ENCODE assay signal across 12 cellular contexts in genomic region chr6:35729722-35730121, GRCh38. TPM values are rescaled to one million over a fixed set of nuclear protein-coding genes. Genes with fewer than 3 reads are reported as not detected.
A peak's percentile ranks its signal among the peaks of the same experiment; 100 is the strongest.
DNase-seq lines count a peak whose midpoint lies in the region; ATAC-seq and TF ChIP-seq lines count a peak whose summit lies in the region.
"Had no signal": no experiment of that assay in that cellular context is flagged by ENCODE, and none has a peak within 500 bp of the region (broad histone marks: within the 10 kb centered on the region; RNA-seq: fewer than 3 reads in every experiment).

No MANE protein-coding gene starts in this region.

- peak overlapping the region; percentile 55 for H3K4me3 Mint-ChIP-seq in T-helper 2 cell treated with Interferon-gamma antibody and Interleukin-4, amounts not matched to agents 5 μg/mL and 100 μg/mL, for 36 hours

- H3K36me3 ChIP-seq in adrenal gland (replicated peaks in 1 of 2): no peaks in the 10 kb centered on the region
- no peaks in the 10 kb centered on the region for H3K36me3 ChIP-seq in lung (ENCODE audit: control insufficient read depth in 2 of 2, insufficient read depth in 2 of 2, low read length in 2 of 2)

- TF ChIP-seq CTCF in adrenal gland (IDR thresholded peaks at IDR 0.05) (no peak), lung (IDR thresholded peaks at IDR 0.05; ENCODE audit: control extremely low read depth, extremely low read depth) (no peak)

- 41 to 70% (median 54%) methylated on average over 2 of the region's 2 CpGs for WGBS in adrenal gland, 4 donors
- 43 to 48% methylated on average over 2 of the region's 2 CpGs for WGBS in lung, 2 donors

- peak overlapping the region in 4 of 5 donors; percentile 98 to 100 (median 98) for H3K27ac ChIP-seq in adrenal gland
- peak overlapping the region; percentile 91 to 97 for H3K27ac ChIP-seq in lung (ENCODE audit: low read depth in 1 of 2, low read length in 1 of 2)

- H3K9me3 Mint-ChIP-seq in T-helper 2 cell treated with Interferon-gamma antibody and Interleukin-4, amounts not matched to agents 5 μg/mL and 100 μg/mL, for 36 hours: no peaks in the 10 kb centered on the region

- ATAC-seq in lung (ENCODE audit: insufficient read depth, low FRiP score): no peak

- intact Hi-C loops in adrenal gland (cut with DNase I): loop anchor here (5.0 to 10.0 kb wide), 3 partner anchors 42 to 132 kb away; partner anchors contain the start of gene FKBP5 (in 1 of the 2)

- no peak for DNase-seq in T-helper 2 cell treated with Interferon-gamma antibody and Interleukin-4, amounts not matched to agents 5 μg/mL and 100 μg/mL, for 36 hours (ENCODE audit: low spot score)
- DNase-seq in T-helper 2 cell: no peak
- no peak for DNase-seq in adrenal gland
- DNase-seq in lung (ENCODE audit: low spot score): no peak
- peak; percentile 44 for DNase-seq in superior temporal gyrus (ENCODE audit: extremely low spot score)
- DNase-seq in putamen (ENCODE audit: low spot score): no peak
- DNase-seq in AG08395 (ENCODE audit: low spot score): no peak
- no peak for DNase-seq in cerebellum (ENCODE audit: low spot score)
- DNase-seq: activated CD4-positive, alpha-beta T cell treated with anti-CD3 and anti-CD28 coated beads for 4 hours had no signal

- H3K9me3 ChIP-seq in adrenal gland (replicated peaks in 1 of 3) (no peaks in the 10 kb centered on the region), lung (ENCODE audit: control insufficient read depth in 2 of 2, insufficient read depth in 1 of 2, low read length in 1 of 2) (no peaks in the 10 kb centered on the region)

- peak overlapping the region; percentile 99 for H3K27ac Mint-ChIP-seq in T-helper 2 cell treated with Interferon-gamma antibody and Interleukin-4, amounts not matched to agents 5 μg/mL and 100 μg/mL, for 36 hours

- no peaks in the 10 kb centered on the region for H3K36me3 Mint-ChIP-seq in T-helper 2 cell treated with Interferon-gamma antibody and Interleukin-4, amounts not matched to agents 5 μg/mL and 100 μg/mL, for 36 hours (ENCODE audit: low read depth)

- H3K4me3 ChIP-seq in adrenal gland (no peak overlapping the region), lung (no peak overlapping the region)

- peaks cover 62% of the 10 kb centered on the region for H3K4me1 Mint-ChIP-seq in T-helper 2 cell treated with Interferon-gamma antibody and Interleukin-4, amounts not matched to agents 5 μg/mL and 100 μg/mL, for 36 hours (ENCODE audit: low read depth)

- H3K4me1 ChIP-seq in adrenal gland (replicated peaks in 1 of 2) (peaks cover 67 to 86% of the 10 kb centered on the region in 2 donors), lung (ENCODE audit: control insufficient read depth in 2 of 2, insufficient read depth in 2 of 2, low read length in 2 of 2) (peaks cover 33 to 54% of the 10 kb centered on the region in 2 donors)

- TF ChIP-seq POLR2A in adrenal gland (IDR thresholded peaks at IDR 0.05): no peak

- H3K27me3 ChIP-seq in adrenal gland (no peaks in the 10 kb centered on the region), lung (ENCODE audit: control insufficient read depth, insufficient read depth) (no peaks in the 10 kb centered on the region)

- no peaks in the 10 kb centered on the region for H3K27me3 Mint-ChIP-seq in T-helper 2 cell treated with Interferon-gamma antibody and Interleukin-4, amounts not matched to agents 5 μg/mL and 100 μg/mL, for 36 hours (ENCODE audit: low read depth)

RNA-seq across cellular contexts. Expression of gene ARMC12, which starts 7.1 kb away (rescaled TPM):
- total RNA-seq in adrenal gland (10 to 100 TPM in 1 of 8 donors, 1 to 10 TPM in 3, under 1 TPM in 3, not detected in 1; 0.29 to 44.7 (median 1.1) TPM), lung (under 1 TPM; 0.20 to 0.52 TPM), cerebellum (0.54 TPM)
- polyA plus RNA-seq in adrenal gland (1 to 10 TPM in 2 of 3 donors, under 1 TPM in 1; 0.81 to 6.9 (median 6.8) TPM), lung (1 to 10 TPM; 1.0 to 1.1 TPM)
- total RNA-seq: HT1080 had no signal

RNA-seq across cellular contexts. Expression of gene FKBP5, which starts 41.0 kb away (rescaled TPM):
- total RNA-seq in adrenal gland: 100 to 1,000 TPM in 7 of 8 donors, 10 to 100 TPM in 1; 79.8 to 234 (median 121) TPM
- polyA plus RNA-seq in adrenal gland: 100 to 1,000 TPM in 1 of 3 donors, 10 to 100 TPM in 2; 23.8 to 163 (median 65.7) TPM
- 100 to 1,000 TPM in 1 of 2 donors, 10 to 100 TPM in 1; 25.9 to 184 TPM for total RNA-seq in lung
- polyA plus RNA-seq in lung: 100 to 1,000 TPM in 1 of 2 donors, 10 to 100 TPM in 1; 27.7 to 245 TPM
- total RNA-seq in cerebellum: 4.6 TPM

RNA-seq across cellular contexts. Expression of gene CLPSL2, which starts 46.7 kb away (rescaled TPM):
- total RNA-seq in adrenal gland (not detected), lung (not detected), cerebellum (not detected)
- polyA plus RNA-seq in adrenal gland (not detected), lung (not detected)
- total RNA-seq: HT1080, lung microvascular endothelial cell had no signal

RNA-seq across cellular contexts. Expression of gene CLPSL1, which starts 51.1 kb away (rescaled TPM):
- not detected for total RNA-seq in adrenal gland
- not detected for polyA plus RNA-seq in adrenal gland
- total RNA-seq in lung: not detected
- polyA plus RNA-seq in lung: not detected
- not detected for total RNA-seq in cerebellum
- total RNA-seq: H4, HT1080, lung microvascular endothelial cell had no signal
